In genomic region chr7:12211054-12212050, GRCh38 we compare ENCODE assay signal across 8 cellular contexts. TPM values are rescaled to one million over a fixed set of nuclear protein-coding genes. Genes with fewer than 3 reads are reported as not detected.
A peak's percentile ranks its signal among the peaks of the same experiment; 100 is the strongest.
DNase-seq lines count a peak whose midpoint lies in the region; ATAC-seq and TF ChIP-seq lines count a peak whose summit lies in the region.

Gene TMEM106B (plus strand): TSS chr7:12211294. CDS start chr7:12214811, 3,517 bp downstream.

- H3K27ac ChIP-seq in left ventricle myocardium inferior (replicated peaks), result peak within 1 kb of the TSS; percentile 95

- H3K4me3 Mint-ChIP-seq in T-helper 1 cell treated with Interleukin-12 subunit alpha and Interleukin-12 subunit beta and Interleukin-4 antibody, amounts not matched to agents 30 μg/mL and 1 μg/mL, for 36 hours, result peak within 1 kb of the TSS; percentile 95
- peak within 1 kb of the TSS; percentile 84 for H3K4me3 Mint-ChIP-seq in progenitor cell of endocrine pancreas (ENCODE audit: low read depth)

- TF ChIP-seq CTCF in GM13976 (IDR thresholded peaks at IDR 0.05; ENCODE audit: borderline replicate concordance, control extremely low read depth, extremely low read depth, insufficient read depth, missing control alignments), result no peak
- no peak for TF ChIP-seq CTCF in left ventricle myocardium inferior (IDR thresholded peaks at IDR 0.05; ENCODE audit: borderline replicate concordance)
- TF ChIP-seq CTCF in progenitor cell of endocrine pancreas (IDR thresholded peaks at IDR 0.05; ENCODE audit: unreplicated experiment), result peak; percentile 13

- H3K27ac Mint-ChIP-seq in T-helper 1 cell treated with Interleukin-12 subunit alpha and Interleukin-12 subunit beta and Interleukin-4 antibody, amounts not matched to agents 30 μg/mL and 1 μg/mL, for 36 hours, result peak within 1 kb of the TSS; percentile 97
- H3K27ac Mint-ChIP-seq in progenitor cell of endocrine pancreas, result peak within 1 kb of the TSS; percentile 97

- H3K4me3 ChIP-seq in left ventricle myocardium inferior, result peak within 1 kb of the TSS; percentile 85

- peaks cover 40% of the 10 kb centered on the region for H3K27me3 Mint-ChIP-seq in T-helper 1 cell treated with Interleukin-12 subunit alpha and Interleukin-12 subunit beta and Interleukin-4 antibody, amounts not matched to agents 30 μg/mL and 1 μg/mL, for 36 hours (ENCODE audit: low read depth)
- peaks cover 18% of the 10 kb centered on the region for H3K27me3 Mint-ChIP-seq in progenitor cell of endocrine pancreas

- H3K9me3 Mint-ChIP-seq in T-helper 1 cell treated with Interleukin-12 subunit alpha and Interleukin-12 subunit beta and Interleukin-4 antibody, amounts not matched to agents 30 μg/mL and 1 μg/mL, for 36 hours, result no peaks in the 10 kb centered on the region
- H3K9me3 Mint-ChIP-seq in progenitor cell of endocrine pancreas (ENCODE audit: low read depth), result no peaks in the 10 kb centered on the region

- peaks cover 33% of the 10 kb centered on the region for H3K4me1 ChIP-seq in left ventricle myocardium inferior

- intact Hi-C loops in left ventricle myocardium inferior (cut with micrococcal nuclease), result no loop called here

- in situ Hi-C loops in GM13976 (cut with MboI; ENCODE audit: low sequenced_read_pairs, unreplicated experiment), result no loop called here

- peak; percentile 94 for ATAC-seq in HG02852 (IDR thresholded peaks at IDR 0.05; ENCODE audit: unreplicated experiment)

- H3K9me3 ChIP-seq in left ventricle myocardium inferior (replicated peaks), result no peaks in the 10 kb centered on the region

- DNase-seq in GM13976 (ENCODE audit: low spot score) (peak; percentile 90), NCI-H1436 treated with DMSO at 0.1 percent for 48 hours (lab: John Stamatoyannopoulos, UW) (peak; percentile 87), amygdala (lab: John Stamatoyannopoulos, UW) (peak; percentile 72 to 97 (median 91)), left ventricle myocardium inferior (peak; percentile 97), progenitor cell of endocrine pancreas (ENCODE audit: low spot score, unreplicated experiment) (peak; percentile 94), ureter (ENCODE audit: low spot score) (peak; percentile 97)

- peaks cover 16% of the 10 kb centered on the region for H3K36me3 ChIP-seq in left ventricle myocardium inferior

- H3K27me3 ChIP-seq in left ventricle myocardium inferior (ENCODE audit: low read depth), result no peaks in the 10 kb centered on the region

- H3K4me1 Mint-ChIP-seq in T-helper 1 cell treated with Interleukin-12 subunit alpha and Interleukin-12 subunit beta and Interleukin-4 antibody, amounts not matched to agents 30 μg/mL and 1 μg/mL, for 36 hours (ENCODE audit: low read depth), result peaks cover 26% of the 10 kb centered on the region
- peaks cover 18% of the 10 kb centered on the region for H3K4me1 Mint-ChIP-seq in progenitor cell of endocrine pancreas (ENCODE audit: low read depth)

- peaks cover 19% of the 10 kb centered on the region for H3K36me3 Mint-ChIP-seq in T-helper 1 cell treated with Interleukin-12 subunit alpha and Interleukin-12 subunit beta and Interleukin-4 antibody, amounts not matched to agents 30 μg/mL and 1 μg/mL, for 36 hours (ENCODE audit: low read depth)
- H3K36me3 Mint-ChIP-seq in progenitor cell of endocrine pancreas (ENCODE audit: insufficient read depth), result peaks cover 3% of the 10 kb centered on the region

RNA-seq across cellular contexts. Expression of gene TMEM106B, which starts in this region (rescaled TPM):
- total RNA-seq in left ventricle myocardium inferior (60.3 TPM), progenitor cell of endocrine pancreas (39.3 and 44.7 TPM in 2 replicates), ureter (56.6 TPM)

Comparison
In these comparisons a context has a peak if more than half of its experiments do, and no peak if none do; other contexts are left out.
1. Peak in every context shown above with its lines: DNase-seq, ATAC-seq, H3K4me3 ChIP-seq and H3K27ac ChIP-seq.